8 cellular contexts compared by ENCODE assay signal in genomic region chr20:38926934-38927616, GRCh38. TPM values are rescaled to one million over a fixed set of nuclear protein-coding genes. Genes with fewer than 3 reads are reported as not detected.
DNase-seq lines count a peak whose midpoint lies in the region; ATAC-seq and TF ChIP-seq lines count a peak whose summit lies in the region.

No MANE protein-coding gene starts in this region.

- no peaks in the 10 kb centered on the region for H3K36me3 ChIP-seq in thyroid gland

- TF ChIP-seq POLR2A in thyroid gland (IDR thresholded peaks at IDR 0.05) = no peak

- 11 to 18% methylated on average over 13 to 15 of the region's 27 CpGs for WGBS in thyroid gland, 2 donors

- H3K27ac ChIP-seq in thyroid gland = no peak overlapping the region

- peaks cover 7 to 13% of the 10 kb centered on the region in 2 donors for H3K4me1 ChIP-seq in thyroid gland

- intact Hi-C loops in thyroid gland (cut with DNase I) (loop anchor here (5.0 kb wide), 1 partner anchor 120 kb away; no protein-coding TSS in a partner anchor), left colon (cut with DNase I, micrococcal nuclease) (loop anchor here in 1 of 2 donors (5.0 kb wide), 1 partner anchor 120 kb away; no protein-coding TSS in a partner anchor)

- no peaks in the 10 kb centered on the region for H3K9me3 ChIP-seq in thyroid gland

- peak overlapping the region in 2 of 3 donors; percentile 29 to 51 for H3K4me3 ChIP-seq in thyroid gland (replicated peaks in 1 of 3)

- H3K27me3 ChIP-seq in thyroid gland = no peaks in the 10 kb centered on the region

- no peak for TF ChIP-seq CTCF in thyroid gland (IDR thresholded peaks at IDR 0.05)

- peak; percentile 3 for ATAC-seq in HG02885 (IDR thresholded peaks at IDR 0.05; ENCODE audit: poor library complexity, unreplicated experiment)
- no peak for ATAC-seq in left colon

- DNase-seq in DMS 273 (lab: John Stamatoyannopoulos, UW; ENCODE audit: unreplicated experiment) (peak; percentile 58), DMS 273 treated with DMSO at 0.1 percent for 48 hours (lab: John Stamatoyannopoulos, UW) (no peak), iris pigment epithelial cell (ENCODE audit: low read depth) (peak; percentile 22), thyroid gland (no peak), left colon (no peak)
- DNase-seq in activated CD8-positive, alpha-beta memory T cell treated with anti-CD3 and anti-CD28 coated beads, Interleukin-2, amount 50 U/mL, for 48 hours = peak; percentile 67
- DNase-seq in NK-92 treated with Interleukin-12 subunit alpha and Interleukin-12 subunit beta, amount 100 ng/mL, for 24 hours (lab: John Stamatoyannopoulos, UW) = no peak

RNA-seq across cellular contexts. Expression of gene FAM83D, which starts 0.9 kb away (rescaled TPM):
- 1 to 10 TPM in 1 of 4 donors, under 1 TPM in 3; 0.67 to 3.4 (median 0.86) TPM for total RNA-seq in thyroid gland
- total RNA-seq in left colon = 10 to 100 TPM in 1 of 2 donors, 1 to 10 TPM in 1; 9.4 to 11.2 TPM

RNA-seq across cellular contexts. Expression of gene DHX35, which starts 35.1 kb away (rescaled TPM):
- 10 to 100 TPM; 16.1 to 17.9 (median 16.4) TPM for total RNA-seq in thyroid gland
- 10 to 100 TPM; 14.0 to 14.1 TPM for total RNA-seq in left colon

Comparison
In these comparisons a context has a peak if more than half of its experiments do, and no peak if none do; other contexts are left out.
1. DNase-seq: peak in DMS 273 (single experiment), activated CD8-positive, alpha-beta memory T cell treated with anti-CD3 and anti-CD28 coated beads, Interleukin-2, amount 50 U/mL, for 48 hours (single experiment) and iris pigment epithelial cell (single experiment); none in DMS 273 treated with DMSO at 0.1 percent for 48 hours (single experiment), thyroid gland (0 of 2), NK-92 treated with Interleukin-12 subunit alpha and Interleukin-12 subunit beta, amount 100 ng/mL, for 24 hours (single experiment) and left colon (0 of 2).